Comparison of ENCODE assay signal across 29 cellular contexts in genomic region chr1:200030791-200031190, GRCh38. TPM values are rescaled to one million over a fixed set of nuclear protein-coding genes. Genes with fewer than 3 reads are reported as not detected.
"Had no signal": no experiment of that assay in that cellular context is flagged by ENCODE, and none has a peak within 500 bp of the region (broad histone marks: within the 10 kb centered on the region; RNA-seq: fewer than 3 reads in every experiment).

No MANE protein-coding gene starts in this region.

- H3K4me1 ChIP-seq: uterus had no signal

- H3K27ac Mint-ChIP-seq: activated naive CD8-positive, alpha-beta T cell; activated T-helper 2 cell treated with anti-CD3 and anti-CD28 coated beads, Interferon-gamma antibody, Interleukin-2, Interleukin-4, amounts not matched to agents 10 μg/mL and 5 μg/mL and 100 μg/mL, durations not matched to agents 14 hours and 24 hours and 36 hours; natural killer cell treated with Interleukin-12 subunit alpha and Interleukin-12 subunit beta and Interleukin-15 and Interleukin-18, amount 100 ng/mL, for 72 hours had no signal

- H3K36me3 ChIP-seq: adrenal gland, ascending aorta, esophagus muscularis mucosa, gastrocnemius medialis, right atrium auricular region, stomach, suprapubic skin, tibial nerve, uterus, WERI-Rb-1 had no signal

- ATAC-seq: activated T-cell treated with anti-CD3 and anti-CD28 coated beads, Interleukin-2, amount 50 U/mL, for 4 hours; gastrocnemius medialis; left cardiac atrium; natural killer cell treated with Interleukin-12 subunit alpha and Interleukin-12 subunit beta and Interleukin-15 and Interleukin-18, amount 100 ng/mL, for 72 hours; psoas muscle had no signal

- H3K4me3 ChIP-seq: adrenal gland, ascending aorta, dorsolateral prefrontal cortex, esophagus muscularis mucosa, gastrocnemius medialis, psoas muscle, right atrium auricular region, stomach, suprapubic skin, uterus had no signal

- H3K4me3 Mint-ChIP-seq: activated T-cell treated with anti-CD3 and anti-CD28 coated beads, Interleukin-2, amount 50 U/mL, for 4 hours; natural killer cell treated with Interleukin-12 subunit alpha and Interleukin-12 subunit beta and Interleukin-15 and Interleukin-18, amount 100 ng/mL, for 72 hours had no signal

- H3K9me3 Mint-ChIP-seq: activated T-cell treated with anti-CD3 and anti-CD28 coated beads, Interleukin-2, amount 50 U/mL, for 4 hours; activated T-helper 2 cell treated with anti-CD3 and anti-CD28 coated beads, Interferon-gamma antibody, Interleukin-2, Interleukin-4, amounts not matched to agents 10 μg/mL and 5 μg/mL and 100 μg/mL, durations not matched to agents 14 hours and 24 hours and 36 hours; natural killer cell treated with Interleukin-12 subunit alpha and Interleukin-12 subunit beta and Interleukin-15 and Interleukin-18, amount 100 ng/mL, for 72 hours had no signal

- H3K36me3 Mint-ChIP-seq: activated naive CD8-positive, alpha-beta T cell; natural killer cell treated with Interleukin-12 subunit alpha and Interleukin-12 subunit beta and Interleukin-15 and Interleukin-18, amount 100 ng/mL, for 72 hours had no signal

- H3K27ac ChIP-seq: adrenal gland, ascending aorta, dorsolateral prefrontal cortex, esophagus muscularis mucosa, gastrocnemius medialis, psoas muscle, right atrium auricular region, stomach, suprapubic skin, tibial nerve, uterus, WERI-Rb-1 had no signal

- H3K9me3 ChIP-seq: adrenal gland, ascending aorta, esophagus muscularis mucosa, gastrocnemius medialis, psoas muscle, right atrium auricular region, stomach, suprapubic skin, tibial nerve, uterus had no signal

- FAIRE-seq: TTC549 had no signal

- DNase-seq: activated CD4-positive, alpha-beta T cell treated with anti-CD3 and anti-CD28 coated beads for 1 hour; activated CD4-positive, alpha-beta T cell treated with anti-CD3 and anti-CD28 coated beads, Interleukin-2, amount 50 U/mL, for 4 hours; activated CD8-positive, alpha-beta memory T cell treated with anti-CD3 and anti-CD28 coated beads for 24 hours; activated CD8-positive, alpha-beta memory T cell treated with anti-CD3 and anti-CD28 coated beads, Interleukin-2, amount 50 U/mL, for 4 hours; activated naive CD4-positive, alpha-beta T cell; activated T-cell treated with anti-CD3 and anti-CD28 coated beads, Interleukin-2, amount 50 U/mL, for 4 hours; adrenal gland; central memory CD4-positive, alpha-beta T cell; dorsolateral prefrontal cortex; gastrocnemius medialis; head of caudate nucleus; islet precursor cell; left cardiac atrium; midbrain; psoas muscle; stimulated activated CD4-positive, alpha-beta T cell treated with anti-CD3 and anti-CD28 coated beads, Interleukin-1b, Interleukin-23, amount 100 ng/mL, for 48 hours; stomach; uterus; WERI-Rb-1 had no signal

RNA-seq across cellular contexts. Expression of gene NR5A2, which starts 3.3 kb away (rescaled TPM):
- total RNA-seq: activated T-helper 2 cell treated with anti-CD3 and anti-CD28 coated beads, Interferon-gamma antibody, Interleukin-2, Interleukin-4, amounts not matched to agents 10 μg/mL and 5 μg/mL and 100 μg/mL, durations not matched to agents 14 hours and 24 hours and 36 hours; osteocyte had no signal
